14 cellular contexts compared by ENCODE assay signal in the genomic region with DNA sequence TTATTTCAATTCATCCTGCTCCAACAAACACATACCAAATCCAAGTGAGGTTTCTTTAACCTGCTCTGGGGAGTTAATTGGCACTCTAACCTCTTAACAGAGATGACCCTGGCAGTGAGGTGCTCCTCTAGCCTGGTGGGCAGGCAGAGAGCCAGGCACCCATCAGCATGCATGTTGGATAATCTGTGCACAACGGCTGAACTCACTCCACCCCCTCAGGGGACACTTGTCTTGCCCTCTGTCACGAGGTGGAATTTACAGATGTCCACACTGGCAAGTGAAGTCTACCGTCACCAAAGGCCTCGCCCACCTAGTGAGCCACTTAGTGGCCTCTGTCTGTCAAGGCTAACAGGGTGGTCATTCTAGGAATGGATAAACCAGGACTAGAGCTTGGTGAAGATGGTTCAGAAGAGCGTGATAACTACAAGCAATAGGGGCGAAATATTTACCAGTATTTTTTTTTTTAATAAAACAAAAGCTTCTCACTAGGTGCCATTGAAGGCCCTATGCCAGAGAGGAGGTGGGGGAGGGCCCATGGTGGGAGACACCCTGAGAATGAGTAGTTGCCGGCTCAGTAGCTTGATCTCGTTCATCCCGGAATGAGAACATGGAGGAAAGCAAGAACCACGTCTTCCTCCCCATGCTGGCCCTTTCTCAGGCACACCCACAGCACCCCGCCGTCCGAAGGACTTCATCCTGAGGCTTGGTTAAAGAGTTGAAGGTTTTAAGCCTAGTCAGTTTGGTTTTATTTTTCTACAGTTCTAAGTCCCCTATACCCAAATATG. TPM values are rescaled to one million over a fixed set of nuclear protein-coding genes. Genes with fewer than 3 reads are reported as not detected.
DNase-seq lines count a peak whose midpoint lies in the region; ATAC-seq and TF ChIP-seq lines count a peak whose summit lies in the region.
"Had no signal": no experiment of that assay in that cellular context is flagged by ENCODE, and none has a peak within 500 bp of the region (broad histone marks: within the 10 kb centered on the region; RNA-seq: fewer than 3 reads in every experiment).

No MANE protein-coding gene starts in this region.

- no peaks in the 10 kb centered on the region for H3K4me1 ChIP-seq in breast epithelium

- no peaks in the 10 kb centered on the region for H3K9me3 ChIP-seq in breast epithelium

- H3K27me3 ChIP-seq in breast epithelium, result no peaks in the 10 kb centered on the region

- no peaks in the 10 kb centered on the region for H3K9me3 Mint-ChIP-seq in activated CD8-positive, alpha-beta memory T cell treated with anti-CD3 and anti-CD28 coated beads, Interleukin-2, amount 10 ng/mL, durations not matched to agents 7 days and 5 days (ENCODE audit: low read depth)
- H3K9me3 Mint-ChIP-seq in IgD-negative memory B cell, result no peaks in the 10 kb centered on the region
- H3K9me3 Mint-ChIP-seq: H9 had no signal

- CTCF ChIA-PET in activated CD8-positive, alpha-beta memory T cell treated with anti-CD3 and anti-CD28 coated beads, Interleukin-2, amount 10 ng/mL, durations not matched to agents 7 days and 5 days (lab: Charles Lee), result interaction anchor here (0.8 kb wide), 1 partner anchor 9 kb away, joined by 3 read pairs; no protein-coding TSS in a partner anchor

- peaks cover 10% of the 10 kb centered on the region for H3K36me3 ChIP-seq in breast epithelium

- H3K27ac ChIP-seq in breast epithelium, result peak overlapping the region; percentile 65 to 69
- peak overlapping the region in 12 of 21 experiments; percentile 3 to 94 (median 58) for H3K27ac ChIP-seq in skin epidermis

- TF ChIP-seq POLR2A in breast epithelium (IDR thresholded peaks at IDR 0.05), result no peak

- no peaks in the 10 kb centered on the region for H3K27me3 Mint-ChIP-seq in activated CD8-positive, alpha-beta memory T cell treated with anti-CD3 and anti-CD28 coated beads, Interleukin-2, amount 10 ng/mL, durations not matched to agents 7 days and 5 days
- H3K27me3 Mint-ChIP-seq in IgD-negative memory B cell, result no peaks in the 10 kb centered on the region

- H3K4me1 Mint-ChIP-seq in activated CD8-positive, alpha-beta memory T cell treated with anti-CD3 and anti-CD28 coated beads, Interleukin-2, amount 10 ng/mL, durations not matched to agents 7 days and 5 days, result peaks cover 92% of the 10 kb centered on the region
- peaks cover 37 to 69% (median 41%) of the 10 kb centered on the region in 3 donors for H3K4me1 Mint-ChIP-seq in IgD-negative memory B cell

- intact Hi-C loops in breast epithelium (cut with DNase I; ENCODE audit: low total_unique reads), result loop anchor here (1.0 kb wide), 1 partner anchor 11 kb away; no protein-coding TSS in a partner anchor

- H3K27ac Mint-ChIP-seq in activated CD8-positive, alpha-beta memory T cell treated with anti-CD3 and anti-CD28 coated beads, Interleukin-2, amount 10 ng/mL, durations not matched to agents 7 days and 5 days, result peak overlapping the region; percentile 98
- peak overlapping the region in 2 of 3 donors; percentile 71 to 91 for H3K27ac Mint-ChIP-seq in IgD-negative memory B cell

- no peak overlapping the region for H3K4me3 ChIP-seq in breast epithelium
- H3K4me3 ChIP-seq in skin epidermis, result no peak overlapping the region

- peaks cover 65% of the 10 kb centered on the region for H3K36me3 Mint-ChIP-seq in activated CD8-positive, alpha-beta memory T cell treated with anti-CD3 and anti-CD28 coated beads, Interleukin-2, amount 10 ng/mL, durations not matched to agents 7 days and 5 days
- peaks cover 18% of the 10 kb centered on the region for H3K36me3 Mint-ChIP-seq in IgD-negative memory B cell

- no peak for DNase-seq in activated CD8-positive, alpha-beta memory T cell treated with anti-CD3 and anti-CD28 coated beads, Interleukin-2, amount 10 ng/mL, durations not matched to agents 7 days and 5 days
- no peak for DNase-seq in activated CD8-positive, alpha-beta memory T cell treated with anti-CD3 and anti-CD28 coated beads for 24 hours
- DNase-seq in breast epithelium (ENCODE audit: low spot score in 2 of 2) (no peak), cerebellum (ENCODE audit: low spot score) (no peak)
- DNase-seq: H9, Karpas-422, mesendoderm, NCI-H1436 treated with DMSO at 0.1 percent for 48 hours, small intestine had no signal

- H3K4me3 Mint-ChIP-seq in activated CD8-positive, alpha-beta memory T cell treated with anti-CD3 and anti-CD28 coated beads, Interleukin-2, amount 10 ng/mL, durations not matched to agents 7 days and 5 days, result peak overlapping the region; percentile 71
- peak overlapping the region in 1 of 4 donors; percentile 92 for H3K4me3 Mint-ChIP-seq in IgD-negative memory B cell
- H3K4me3 Mint-ChIP-seq: H9 had no signal

- TF ChIP-seq CTCF in breast epithelium (IDR thresholded peaks at IDR 0.05), result no peak

- no peak for ATAC-seq in activated CD8-positive, alpha-beta memory T cell treated with anti-CD3 and anti-CD28 coated beads, Interleukin-2, amount 10 ng/mL, durations not matched to agents 7 days and 5 days
- ATAC-seq in HG03139 (IDR thresholded peaks at IDR 0.05; ENCODE audit: unreplicated experiment) (no peak), GM18861 (IDR thresholded peaks at IDR 0.05; ENCODE audit: unreplicated experiment) (no peak)
- ATAC-seq: Panc1 had no signal

RNA-seq across cellular contexts. Expression of gene PLD6, which starts 25.2 kb away (rescaled TPM):
- 10 to 100 TPM in 1 of 2 experiments, 1 to 10 TPM in 1; 5.2 to 12.5 TPM for total RNA-seq in activated CD8-positive, alpha-beta memory T cell treated with anti-CD3 and anti-CD28 coated beads, Interleukin-2, amount 10 ng/mL, durations not matched to agents 7 days and 5 days
- polyA plus RNA-seq in IgD-negative memory B cell, result 5.8 TPM
- total RNA-seq in breast epithelium (1 to 10 TPM; 2.9 to 4.0 (median 3.8) TPM), cerebellum (6.8 TPM)

RNA-seq across cellular contexts. Expression of gene FLCN, which starts 56.0 kb away (rescaled TPM):
- total RNA-seq in activated CD8-positive, alpha-beta memory T cell treated with anti-CD3 and anti-CD28 coated beads, Interleukin-2, amount 10 ng/mL, durations not matched to agents 7 days and 5 days, result 10 to 100 TPM; 36.2 to 47.7 TPM
- polyA plus RNA-seq in IgD-negative memory B cell, result 2.4 TPM
- 10 to 100 TPM; 39.7 to 61.1 (median 57.0) TPM for total RNA-seq in breast epithelium
- total RNA-seq in cerebellum, result 60.1 TPM
